In the genomic region with DNA sequence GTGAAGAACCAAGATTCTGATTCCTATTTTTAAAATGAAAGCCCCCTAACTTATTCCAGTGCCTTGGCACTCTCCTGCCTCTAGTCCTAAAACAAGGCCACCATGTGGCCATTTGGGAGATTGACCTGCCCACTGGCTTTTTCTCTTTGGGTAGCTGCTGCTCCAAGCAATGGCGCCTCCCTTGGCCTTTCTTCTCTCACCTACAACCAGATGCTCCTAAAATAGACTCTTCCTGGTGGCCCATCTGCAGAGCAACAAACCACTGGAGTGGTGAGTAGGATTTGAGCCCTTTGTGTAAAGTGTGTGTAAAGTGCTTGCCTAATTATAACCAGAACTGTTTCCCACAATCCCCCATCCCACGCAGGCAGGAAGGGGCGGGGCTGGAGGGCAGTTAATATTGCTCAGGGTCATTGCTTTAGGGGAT, we compare ENCODE assay signal across 9 cellular contexts.
A peak's percentile ranks its signal among the peaks of the same experiment; 100 is the strongest.
DNase-seq lines count a peak whose midpoint lies in the region; TF ChIP-seq lines count a peak whose summit lies in the region.
"Had no signal": no experiment of that assay in that cellular context is flagged by ENCODE, and none has a peak within 500 bp of the region (broad histone marks: within the 10 kb centered on the region; RNA-seq: fewer than 3 reads in every experiment).

No MANE protein-coding gene starts in this region.

- no peaks in the 10 kb centered on the region for H3K27me3 Mint-ChIP-seq in chondrocyte (ENCODE audit: low read depth)

- no peaks in the 10 kb centered on the region for H3K9me3 Mint-ChIP-seq in chondrocyte (ENCODE audit: low read depth)

- DNase-seq in NCI-H2171 treated with DMSO at 0.1 percent for 48 hours (lab: John Stamatoyannopoulos, UW), result peak; percentile 27
- DNase-seq in NCI-H2171 (lab: John Stamatoyannopoulos, UW), result no peak
- peak; percentile 20 for DNase-seq in NCI-H1105 (lab: John Stamatoyannopoulos, UW)
- no peak for DNase-seq in chondrocyte (ENCODE audit: low spot score)
- peak; percentile 58 for DNase-seq in renal cortical epithelial cell (ENCODE audit: low read depth)
- no peak for DNase-seq in NOMO-1 treated with DMSO at 0.1 percent for 48 hours (lab: John Stamatoyannopoulos, UW; ENCODE audit: unreplicated experiment)
- no peak for DNase-seq in mucosa of gallbladder (ENCODE audit: low spot score)
- no peak for DNase-seq in GM13976 (ENCODE audit: low spot score)
- DNase-seq: T-helper 2 cell had no signal

- H3K4me3 Mint-ChIP-seq in chondrocyte (ENCODE audit: unreplicated experiment), result no peak overlapping the region

- in situ Hi-C loops in GM13976 (cut with MboI; ENCODE audit: low sequenced_read_pairs, unreplicated experiment), result no loop called here

- peak; percentile 57 for TF ChIP-seq CTCF in chondrocyte (IDR thresholded peaks at IDR 0.05)
- no peak for TF ChIP-seq CTCF in GM13976 (IDR thresholded peaks at IDR 0.05; ENCODE audit: borderline replicate concordance, control extremely low read depth, extremely low read depth, insufficient read depth, missing control alignments)

- no peaks in the 10 kb centered on the region for H3K36me3 Mint-ChIP-seq in chondrocyte (ENCODE audit: low read depth)

- peaks cover 5% of the 10 kb centered on the region for H3K4me1 Mint-ChIP-seq in chondrocyte (ENCODE audit: low read depth)

- H3K27ac Mint-ChIP-seq in chondrocyte (ENCODE audit: unreplicated experiment), result no peak overlapping the region

Comparison
In these comparisons a context has a peak if more than half of its experiments do, and no peak if none do; other contexts are left out.
1. DNase-seq: peak in NCI-H2171 treated with DMSO at 0.1 percent for 48 hours (single experiment), NCI-H1105 (single experiment) and renal cortical epithelial cell (single experiment); none in NCI-H2171 (single experiment), chondrocyte (single experiment), NOMO-1 treated with DMSO at 0.1 percent for 48 hours (single experiment), mucosa of gallbladder (single experiment) and GM13976 (single experiment).